ENCODE assay signal across 17 cellular contexts in genomic region chr14:22493143-22493542, GRCh38.
A peak's percentile ranks its signal among the peaks of the same experiment; 100 is the strongest.
DNase-seq lines count a peak whose midpoint lies in the region; ATAC-seq, FAIRE-seq and TF ChIP-seq lines count a peak whose summit lies in the region.
"Had no signal": no experiment of that assay in that cellular context is flagged by ENCODE, and none has a peak within 500 bp of the region (broad histone marks: within the 10 kb centered on the region; RNA-seq: fewer than 3 reads in every experiment).

No MANE protein-coding gene starts in this region.

- no peaks in the 10 kb centered on the region for H3K36me3 Mint-ChIP-seq in MCF 10A (ENCODE audit: insufficient read depth, unreplicated experiment)

- H3K36me3 ChIP-seq in breast epithelium (no peaks in the 10 kb centered on the region), Peyer's patch (no peaks in the 10 kb centered on the region), GM12878 (ENCODE audit: control insufficient read depth in 2 of 2, insufficient read depth in 2 of 2, low read length in 1 of 2) (no peaks in the 10 kb centered on the region; a peak in 1 of 4 replicates), brain microvascular endothelial cell (replicated peaks) (no peaks in the 10 kb centered on the region)

- SMC1A ChIA-PET in GM12878 (lab: Charles Lee; ENCODE audit: uncharacterized antibody, unreplicated experiment): interaction anchor here (0.9 to 19.9 kb wide), 11 partner anchors 10 to 109 kb away, joined by 3 to 357 read pairs (median 16); no protein-coding TSS in a partner anchor

- H3K4me1 ChIP-seq in breast epithelium: no peaks in the 10 kb centered on the region
- H3K4me1 ChIP-seq in Peyer's patch: no peaks in the 10 kb centered on the region
- H3K4me1 ChIP-seq in GM12878 (ENCODE audit: control insufficient read depth, insufficient read depth, low read length): peaks cover 84% of the 10 kb centered on the region
- H3K4me1 ChIP-seq: body of pancreas had no signal

- DNase-seq in MCF 10A (ENCODE audit: unreplicated experiment) (no peak), breast epithelium (ENCODE audit: low spot score in 2 of 2) (no peak), Peyer's patch (no peak), GM12878 (ENCODE audit: low read depth, low spot score) (no peak), brain microvascular endothelial cell (no peak), NCI-H2196 (lab: John Stamatoyannopoulos, UW; ENCODE audit: unreplicated experiment) (no peak)
- DNase-seq in stimulated activated naive CD8-positive, alpha-beta T cell treated with anti-CD3 and anti-CD28 coated beads, Interleukin-15, amount 100 ng/mL, for 72 hours: no peak
- DNase-seq: activated CD4-positive, CD25-positive, alpha-beta regulatory T cell treated with anti-CD3 and anti-CD28 coated beads, Interleukin-2, amount 50 U/mL, for 72 hours; body of pancreas; GDM1; GM23248; NCI-H1417; NCI-H2171 treated with DMSO at 0.1 percent for 48 hours; stimulated activated CD4-positive, alpha-beta T cell treated with anti-CD3 and anti-CD28 coated beads, Interleukin-15, amount 100 ng/mL, for 24 hours had no signal

- intact Hi-C loops in MCF 10A (cut with micrococcal nuclease) (no loop called here), breast epithelium (cut with DNase I; ENCODE audit: low total_unique reads) (no loop called here), GM12878 (cut with micrococcal nuclease; ENCODE audit: unreplicated experiment) (no loop called here)

- RAD21 ChIA-PET in GM12878 (lab: Charles Lee; ENCODE audit: unreplicated experiment): interaction anchor here (0.8 to 27.9 kb wide), 18 partner anchors 9 to 109 kb away, joined by 3 to 797 read pairs (median 8); no protein-coding TSS in a partner anchor

- no peak for FAIRE-seq in GM12878 (lab: Jason Lieb, UNC)
- FAIRE-seq: D721Med had no signal

- H3K27ac ChIP-seq in breast epithelium (no peak overlapping the region), Peyer's patch (peak overlapping the region in 3 of 4 donors; percentile 52 to 75 (median 62)), GM12878 (ENCODE audit: control insufficient read depth, insufficient read depth) (peak overlapping the region; percentile 98), brain microvascular endothelial cell (no peak overlapping the region)
- H3K27ac ChIP-seq: body of pancreas, GM23248, RWPE1 had no signal

- BruUV-seq in MCF 10A (replicated peaks; lab: Mats Ljungman, UMichigan): no TSS peak
- BruUV-seq in GM12878 (replicated peaks; lab: Mats Ljungman, UMichigan): no TSS peak

- no peak for TF ChIP-seq CTCF in MCF 10A (IDR thresholded peaks at IDR 0.05; ENCODE audit: unreplicated experiment)
- no peak for TF ChIP-seq CTCF in breast epithelium (IDR thresholded peaks at IDR 0.05)
- TF ChIP-seq CTCF in Peyer's patch (IDR thresholded peaks at IDR 0.05): no peak
- TF ChIP-seq CTCF in GM12878 (IDR thresholded peaks at IDR 0.05 in 2 of 3, conservative IDR thresholded peaks at IDR 0.05 in 1 of 3; ENCODE audit: control insufficient read depth in 2 of 3, extremely low read depth in 1 of 3, insufficient read depth in 1 of 3, low read depth in 3 of 3, low read length in 3 of 3): no peak
- TF ChIP-seq CTCF in brain microvascular endothelial cell (IDR thresholded peaks at IDR 0.05; ENCODE audit: low read depth, low read length, missing control alignments): no peak

- no peak for TF ChIP-seq RAD21 in GM12878 (IDR thresholded peaks at IDR 0.05; ENCODE audit: insufficient read depth, low read depth, low read length)

- TF ChIP-seq POLR2A in breast epithelium (IDR thresholded peaks at IDR 0.05) (no peak), Peyer's patch (IDR thresholded peaks at IDR 0.05) (no peak), GM12878 (IDR thresholded peaks at IDR 0.05; ENCODE audit: low read depth, low read length) (no peak; the same call in 1 of the 2 replicates)

- peak overlapping the region; percentile 39; the same call in 1 of the 2 replicates for H3K9ac ChIP-seq in GM12878 (ENCODE audit: control insufficient read depth, insufficient read depth, low read length)
- H3K9ac ChIP-seq: GM23248 had no signal

- H3K4me1 Mint-ChIP-seq in MCF 10A (ENCODE audit: insufficient read depth, unreplicated experiment): no peaks in the 10 kb centered on the region
- no peaks in the 10 kb centered on the region for H3K4me1 Mint-ChIP-seq in stimulated activated naive CD8-positive, alpha-beta T cell treated with anti-CD3 and anti-CD28 coated beads, Interleukin-15, amount 100 ng/mL, for 72 hours

- POLR2A ChIA-PET in MCF 10A (lab: Yijun Ruan, JAX) (no interaction called here), GM12878 (lab: Charles Lee) (interaction anchor here (1.1 to 35.4 kb wide), 14 partner anchors 6 to 112 kb away, joined by 3 to 875 read pairs (median 6); no protein-coding TSS in a partner anchor)

- H3K27ac Mint-ChIP-seq in MCF 10A (ENCODE audit: low read depth, unreplicated experiment): peak overlapping the region; percentile 17
- peak overlapping the region in 1 of 2 donors; percentile 54 for H3K27ac Mint-ChIP-seq in stimulated activated naive CD8-positive, alpha-beta T cell treated with anti-CD3 and anti-CD28 coated beads, Interleukin-15, amount 100 ng/mL, for 72 hours

- CTCF ChIA-PET in MCF 10A (lab: Yijun Ruan, JAX) (interaction anchor here (1.7 kb wide), 1 partner anchor 103 kb away, joined by 4 read pairs; no protein-coding TSS in a partner anchor), GM12878 (lab: Yijun Ruan, JAX) (interaction anchor here (0.7 to 12.6 kb wide), 12 partner anchors 16 to 112 kb away, joined by 3 to 171 read pairs (median 7); no protein-coding TSS in a partner anchor)

- 96% methylated on average over 7 of the region's 7 CpGs for WGBS in GM12878 (ENCODE audit: insufficient coverage, insufficient replicate concordance, low lambda C conversion rate, missing lambda C conversion rate)

- H2AFZ ChIP-seq in GM12878 (ENCODE audit: control insufficient read depth, low read depth, low read length): no peak overlapping the region
- H2AFZ ChIP-seq: GM23248 had no signal

- H3K4me2 ChIP-seq in GM12878 (ENCODE audit: control insufficient read depth, insufficient read depth): peak overlapping the region; percentile 83

- H3K4me3 Mint-ChIP-seq in MCF 10A (ENCODE audit: unreplicated experiment): no peak overlapping the region
- H3K4me3 Mint-ChIP-seq in stimulated activated naive CD8-positive, alpha-beta T cell treated with anti-CD3 and anti-CD28 coated beads, Interleukin-15, amount 100 ng/mL, for 72 hours: peak overlapping the region; percentile 88 to 90

- no peaks in the 10 kb centered on the region for H3K9me3 Mint-ChIP-seq in MCF 10A (ENCODE audit: unreplicated experiment)
- no peaks in the 10 kb centered on the region for H3K9me3 Mint-ChIP-seq in stimulated activated naive CD8-positive, alpha-beta T cell treated with anti-CD3 and anti-CD28 coated beads, Interleukin-15, amount 100 ng/mL, for 72 hours

- in situ Hi-C loops in GM12878 (cut with MboI) (no loop called here), brain microvascular endothelial cell (cut with HindIII; ENCODE audit: low pct_ligation_motif_present, low sequenced_read_pairs) (no loop called here)

- H3K4me3 ChIP-seq in breast epithelium: no peak overlapping the region
- H3K4me3 ChIP-seq in Peyer's patch: peak overlapping the region in 1 of 4 donors; percentile 6
- H3K4me3 ChIP-seq in GM12878: 0 out of 2 replicates have a peak overlapping the region, but pooled peaks have one; percentile 45
- no peak overlapping the region for H3K4me3 ChIP-seq in brain microvascular endothelial cell (ENCODE audit: low read depth, low read length)
- H3K4me3 ChIP-seq: body of pancreas, GM23248 had no signal

- H3K79me2 ChIP-seq in GM12878 (ENCODE audit: control insufficient read depth, insufficient read depth, low read length): peaks cover 57% of the 10 kb centered on the region

- peaks cover 67% of the 10 kb centered on the region for H3K27me3 Mint-ChIP-seq in MCF 10A (ENCODE audit: insufficient read depth, unreplicated experiment)
- no peaks in the 10 kb centered on the region for H3K27me3 Mint-ChIP-seq in stimulated activated naive CD8-positive, alpha-beta T cell treated with anti-CD3 and anti-CD28 coated beads, Interleukin-15, amount 100 ng/mL, for 72 hours

- H3K27me3 ChIP-seq in breast epithelium: no peaks in the 10 kb centered on the region
- H3K27me3 ChIP-seq in Peyer's patch: no peaks in the 10 kb centered on the region
- no peaks in the 10 kb centered on the region for H3K27me3 ChIP-seq in GM12878 (replicated peaks in 1 of 2; ENCODE audit: control insufficient read depth in 2 of 2, insufficient read depth in 2 of 2, low read length in 1 of 2)
- no peaks in the 10 kb centered on the region for H3K27me3 ChIP-seq in brain microvascular endothelial cell (replicated peaks)
- H3K27me3 ChIP-seq: body of pancreas had no signal

- no peaks in the 10 kb centered on the region for H4K20me1 ChIP-seq in GM12878 (ENCODE audit: control insufficient read depth, insufficient read depth)

- ATAC-seq in GM12878 (no peak), GM19351 (IDR thresholded peaks at IDR 0.05; ENCODE audit: unreplicated experiment) (no peak)
- ATAC-seq in stimulated activated naive CD8-positive, alpha-beta T cell treated with anti-CD3 and anti-CD28 coated beads, Interleukin-15, amount 100 ng/mL, for 72 hours: no peak
- ATAC-seq: body of pancreas had no signal

- no peak for TF ChIP-seq EP300 in GM12878 (IDR thresholded peaks at IDR 0.05; ENCODE audit: borderline replicate concordance in 1 of 2, control insufficient read depth in 1 of 2, low read depth in 2 of 2, low read length in 2 of 2)

- no peaks in the 10 kb centered on the region for H3K9me3 ChIP-seq in breast epithelium
- no peaks in the 10 kb centered on the region for H3K9me3 ChIP-seq in Peyer's patch
- H3K9me3 ChIP-seq in GM12878 (replicated peaks; ENCODE audit: control insufficient read depth, insufficient read depth, low read length): no peaks in the 10 kb centered on the region
- H3K9me3 ChIP-seq: body of pancreas had no signal

TF ChIP-seq in GM12878, 131 proteins besides CTCF, POLR2A, EP300 and RAD21:
- TF ChIP-seq WRNIP1 (IDR thresholded peaks at IDR 0.05; ENCODE audit: borderline replicate concordance, low read depth, low read length): 0 out of 2 replicates have a peak, but pooled peaks have one; percentile 9
- 0 out of 2 replicates have a peak, but pooled peaks have one; percentile 6 for TF ChIP-seq SMC3 (IDR thresholded peaks at IDR 0.05; ENCODE audit: borderline replicate concordance, low read length)
- TF ChIP-seq POLR2AphosphoS5 (IDR thresholded peaks at IDR 0.05; ENCODE audit: low read length): peak; percentile 67
- TF ChIP-seq NBN (IDR thresholded peaks at IDR 0.05): no peak
- TF ChIP-seq ATF3 (IDR thresholded peaks at IDR 0.05; ENCODE audit: borderline replicate concordance, extremely low read depth, low read depth, low read length): no peak
TF ChIP-seq in GM12878: peak in this region for 3.

Comparison
In these comparisons a context has a peak if more than half of its experiments do, and no peak if none do; other contexts are left out.
1. H3K27ac ChIP-seq: peak in Peyer's patch (3 of 4) and GM12878 (single experiment); none in breast epithelium (0 of 2) and brain microvascular endothelial cell (single experiment).